ENCODE assay signal across 16 cellular contexts in genomic region chr5:57394421-57395210, GRCh38.
A peak's percentile ranks its signal among the peaks of the same experiment; 100 is the strongest.
DNase-seq lines count a peak whose midpoint lies in the region; ATAC-seq and TF ChIP-seq lines count a peak whose summit lies in the region.
"Had no signal": no experiment of that assay in that cellular context is flagged by ENCODE, and none has a peak within 500 bp of the region (broad histone marks: within the 10 kb centered on the region; RNA-seq: fewer than 3 reads in every experiment).

No MANE protein-coding gene starts in this region.

- TF ChIP-seq CTCF in tibial nerve (IDR thresholded peaks at IDR 0.05): no peak

- WGBS in trophoblast cell (ENCODE audit: extremely low coverage, insufficient coverage, insufficient read length): 100% methylated on average over 2 of the region's 5 CpGs
- 69 to 77% methylated on average over 5 of the region's 5 CpGs for WGBS in tibial nerve, 2 donors

- H3K4ac ChIP-seq in trophoblast cell (ENCODE audit: low read depth, low read length): no peak overlapping the region

- no peak overlapping the region for H2BK120ac ChIP-seq in trophoblast cell (ENCODE audit: insufficient read depth, low read length, poor library complexity)

- H3K9me3 ChIP-seq in Karpas-422 (ENCODE audit: low read length) (no peaks in the 10 kb centered on the region), trophoblast cell (ENCODE audit: insufficient read depth, low read depth, low read length) (no peaks in the 10 kb centered on the region), tibial nerve (no peaks in the 10 kb centered on the region)
- H3K9me3 ChIP-seq: BLaER1 had no signal

- H2BK5ac ChIP-seq in trophoblast cell (ENCODE audit: low read depth, low read length, poor library complexity): no peak overlapping the region

- H3K9ac ChIP-seq in Karpas-422 (ENCODE audit: low read length) (no peak overlapping the region), trophoblast cell (ENCODE audit: low read length) (no peak overlapping the region)
- H3K9ac ChIP-seq: BLaER1 had no signal

- H3K79me2 ChIP-seq in Karpas-422 (ENCODE audit: low read length) (no peaks in the 10 kb centered on the region), trophoblast cell (ENCODE audit: control insufficient read depth, insufficient read depth, low read length, poor library complexity) (no peaks in the 10 kb centered on the region)

- TF ChIP-seq POLR2A in tibial nerve (IDR thresholded peaks at IDR 0.05): no peak

- no peaks in the 10 kb centered on the region for H3K79me1 ChIP-seq in trophoblast cell (ENCODE audit: low read length)

- H2AK5ac ChIP-seq in trophoblast cell (ENCODE audit: low read length): no peak overlapping the region

- H3K4me2 ChIP-seq in Karpas-422 (ENCODE audit: low read depth, low read length, poor library complexity, severe bottlenecking) (no peak overlapping the region), trophoblast cell (ENCODE audit: low read length) (no peak overlapping the region)
- H3K4me2 ChIP-seq: BLaER1, GM23338 had no signal

- H3K23ac ChIP-seq in trophoblast cell (ENCODE audit: low read length): no peak overlapping the region

- TF ChIP-seq EP300 in tibial nerve (IDR thresholded peaks at IDR 0.05): no peak

- H3K14ac ChIP-seq in trophoblast cell (ENCODE audit: low read length): peak overlapping the region; percentile 45

- ATAC-seq in HG03442 (IDR thresholded peaks at IDR 0.05; ENCODE audit: unreplicated experiment): no peak
- ATAC-seq: CD8-positive, alpha-beta T cell; GM23338 had no signal

- H3K18ac ChIP-seq in trophoblast cell (ENCODE audit: low read length): no peak overlapping the region

- no peak overlapping the region for H2AFZ ChIP-seq in Karpas-422 (ENCODE audit: low read length)
- H2AFZ ChIP-seq in trophoblast cell (ENCODE audit: insufficient read depth, low read length, poor library complexity): no peak overlapping the region

- H4K91ac ChIP-seq in trophoblast cell (ENCODE audit: low read depth, low read length): no peak overlapping the region

- no peak overlapping the region for H3K4me3 ChIP-seq in Karpas-422 (ENCODE audit: low read length)
- no peak overlapping the region for H3K4me3 ChIP-seq in trophoblast cell (ENCODE audit: low read depth, low read length)
- H3K4me3 ChIP-seq in tibial nerve: no peak overlapping the region
- H3K4me3 ChIP-seq: BLaER1, GM23338 had no signal

- H4K20me1 ChIP-seq in Karpas-422 (ENCODE audit: insufficient read depth, low read depth, low read length): no peaks in the 10 kb centered on the region
- H4K20me1 ChIP-seq: BLaER1 had no signal

- in situ Hi-C loops in SK-MEL-5 (cut with HindIII; ENCODE audit: low pct_unique_long_range_greater_than_20kb, low sequenced_read_pairs): no loop called here

- DNase-seq in Karpas-422 (peak; percentile 24), SK-MEL-5 (ENCODE audit: low read depth, low spot score) (peak; percentile 97), trophoblast cell (no peak), HT-29 (ENCODE audit: low spot score) (no peak), tibial nerve (ENCODE audit: low spot score in 2 of 2) (no peak)
- DNase-seq: CD4-positive, CD25-positive, alpha-beta regulatory T cell; CD8-positive, alpha-beta T cell; DMS 273 treated with DMSO at 0.1 percent for 48 hours; DMS79; GF-D8; H9; HFFc6 had no signal

- H3K27me3 ChIP-seq in Karpas-422 (ENCODE audit: low read length): no peaks in the 10 kb centered on the region
- H3K27me3 ChIP-seq in trophoblast cell (ENCODE audit: insufficient read depth, low read length): no peaks in the 10 kb centered on the region
- H3K27me3 ChIP-seq in tibial nerve: no peaks in the 10 kb centered on the region
- H3K27me3 ChIP-seq: BLaER1 had no signal

- H4K12ac ChIP-seq in trophoblast cell (ENCODE audit: low read depth, low read length): no peak overlapping the region

- H3K36me3 ChIP-seq in Karpas-422 (ENCODE audit: insufficient read depth, low read length) (no peaks in the 10 kb centered on the region), trophoblast cell (ENCODE audit: control insufficient read depth in 1 of 2, insufficient read depth in 2 of 2, low read length in 2 of 2) (no peaks in the 10 kb centered on the region), tibial nerve (no peaks in the 10 kb centered on the region)
- H3K36me3 ChIP-seq: BLaER1 had no signal

- H3K4me1 ChIP-seq in Karpas-422 (ENCODE audit: low read length) (no peaks in the 10 kb centered on the region), trophoblast cell (ENCODE audit: control insufficient read depth in 1 of 2, insufficient read depth in 2 of 2, low read length in 2 of 2) (peaks cover 5 to 7% of the 10 kb centered on the region in 2 experiments), tibial nerve (no peaks in the 10 kb centered on the region)
- H3K4me1 ChIP-seq: BLaER1 had no signal

- no peaks in the 10 kb centered on the region for H3K9me2 ChIP-seq in Karpas-422 (replicated peaks; ENCODE audit: insufficient read depth, low read length)

- H4K8ac ChIP-seq in trophoblast cell (ENCODE audit: low read depth, low read length): no peak overlapping the region

- H2BK12ac ChIP-seq in trophoblast cell (ENCODE audit: low read length): peak overlapping the region; percentile 58

- no peak overlapping the region for H3K27ac ChIP-seq in Karpas-422 (ENCODE audit: low read length)
- no peak overlapping the region for H3K27ac ChIP-seq in trophoblast cell (ENCODE audit: low read depth, low read length)
- H3K27ac ChIP-seq in tibial nerve: no peak overlapping the region
- H3K27ac ChIP-seq: BLaER1, C4-2B had no signal

Comparison
In these comparisons a context has a peak if more than half of its experiments do, and no peak if none do; other contexts are left out.
1. DNase-seq: peak in Karpas-422 (single experiment) and SK-MEL-5 (single experiment); none in trophoblast cell (0 of 2), HT-29 (single experiment) and tibial nerve (0 of 2).